Comparison of ENCODE assay signal across 25 cellular contexts in the genomic region with DNA sequence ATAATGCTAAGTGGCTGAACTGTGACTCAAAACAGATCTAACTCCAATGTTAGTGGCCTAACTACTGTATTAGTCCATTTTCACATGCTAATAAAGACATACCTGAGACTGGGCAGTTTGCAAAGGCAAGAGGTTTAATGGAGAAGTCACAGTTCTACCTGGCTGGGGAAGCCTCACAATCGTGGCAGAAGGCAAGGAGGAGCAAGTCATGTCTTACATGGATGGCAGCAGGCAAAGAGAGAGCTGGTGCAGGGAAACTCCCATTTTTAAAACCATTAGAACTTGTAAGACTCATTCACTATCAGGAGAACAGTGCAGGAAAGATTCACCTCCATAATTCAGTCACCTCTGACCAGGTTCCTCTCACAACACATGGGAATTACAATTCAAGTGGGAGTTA.
DNase-seq lines count a peak whose midpoint lies in the region; ATAC-seq, FAIRE-seq and TF ChIP-seq lines count a peak whose summit lies in the region.
"Had no signal": no experiment of that assay in that cellular context is flagged by ENCODE, and none has a peak within 500 bp of the region (broad histone marks: within the 10 kb centered on the region; RNA-seq: fewer than 3 reads in every experiment).

No MANE protein-coding gene starts in this region.

- H3K9me3 ChIP-seq in HepG2 (ENCODE audit: low read length) (no peaks in the 10 kb centered on the region), right lobe of liver (no peaks in the 10 kb centered on the region), Karpas-422 (ENCODE audit: low read length) (no peaks in the 10 kb centered on the region), K562 (replicated peaks; ENCODE audit: control insufficient read depth, insufficient read depth, low read depth, low read length) (no peaks in the 10 kb centered on the region; the same call in 1 of the 2 replicates)
- H3K9me3 ChIP-seq: A549 had no signal

- H3K9me2 ChIP-seq in Karpas-422 (replicated peaks; ENCODE audit: insufficient read depth, low read length): no peaks in the 10 kb centered on the region

- no peaks in the 10 kb centered on the region for H3K27me3 ChIP-seq in HepG2 (ENCODE audit: control insufficient read depth in 1 of 2, insufficient read depth in 2 of 2, low read length in 2 of 2)
- H3K27me3 ChIP-seq in right lobe of liver: no peaks in the 10 kb centered on the region
- H3K27me3 ChIP-seq in Karpas-422 (ENCODE audit: low read length): no peaks in the 10 kb centered on the region
- no peaks in the 10 kb centered on the region for H3K27me3 ChIP-seq in K562 (ENCODE audit: control insufficient read depth in 2 of 2, insufficient read depth in 2 of 2, low read length in 2 of 2)
- H3K27me3 ChIP-seq: BLaER1 treated with 17β-estradiol and CSF1 and Interleukin-3, amounts not matched to agents 10 nM and 100 nM had no signal

- TF ChIP-seq CTCF in HepG2 (CRISPR knock-in tag; IDR thresholded peaks at IDR 0.05): no peak
- TF ChIP-seq CTCF in right lobe of liver (IDR thresholded peaks at IDR 0.05): no peak
- no peak for TF ChIP-seq CTCF in K562 (IDR thresholded peaks at IDR 0.05 in 2 of 3, conservative IDR thresholded peaks at IDR 0.05 in 1 of 3; ENCODE audit: insufficient read depth in 2 of 3, low read depth in 1 of 3, low read length in 3 of 3)
- no peak for TF ChIP-seq CTCF in foreskin fibroblast (IDR thresholded peaks at IDR 0.05; ENCODE audit: low read depth, low read length)

- H4K20me1 ChIP-seq in HepG2 (ENCODE audit: insufficient read depth, low read length): no peaks in the 10 kb centered on the region
- H4K20me1 ChIP-seq in Karpas-422 (ENCODE audit: insufficient read depth, low read depth, low read length): no peaks in the 10 kb centered on the region
- no peaks in the 10 kb centered on the region for H4K20me1 ChIP-seq in K562 (replicated peaks; ENCODE audit: control insufficient read depth, insufficient read depth, low read length)
- H4K20me1 ChIP-seq: BLaER1 treated with 17β-estradiol and CSF1 and Interleukin-3, amounts not matched to agents 10 nM and 100 nM had no signal

- no peaks in the 10 kb centered on the region for H3K4me1 ChIP-seq in HepG2 (ENCODE audit: insufficient read depth, low read length)
- H3K4me1 ChIP-seq in right lobe of liver: peaks cover 0 to 3% (median 0%) of the 10 kb centered on the region in 4 donors
- peaks cover 37% of the 10 kb centered on the region for H3K4me1 ChIP-seq in Karpas-422 (ENCODE audit: low read length)
- no peaks in the 10 kb centered on the region; a peak in 1 of 5 replicates for H3K4me1 ChIP-seq in K562 (replicated peaks in 1 of 2; ENCODE audit: control insufficient read depth in 2 of 2, insufficient read depth in 2 of 2, low read length in 2 of 2)
- H3K4me1 ChIP-seq: A549 had no signal

- H3K4me3 Mint-ChIP-seq in stimulated activated effector memory CD8-positive, alpha-beta T cell treated with anti-CD3 and anti-CD28 coated beads, Interleukin-12 subunit alpha, Interleukin-12 subunit beta, amount 100 ng/mL, for 72 hours: no peak overlapping the region
- H3K4me3 Mint-ChIP-seq: B cell; CD14-positive monocyte; CD4-positive, alpha-beta memory T cell; CD4-positive, CD25-positive, alpha-beta regulatory T cell; CD8-positive, alpha-beta memory T cell had no signal

- H3K9me3 Mint-ChIP-seq in stimulated activated effector memory CD8-positive, alpha-beta T cell treated with anti-CD3 and anti-CD28 coated beads, Interleukin-12 subunit alpha, Interleukin-12 subunit beta, amount 100 ng/mL, for 72 hours: peaks cover 8% of the 10 kb centered on the region

- FAIRE-seq in HepG2 (lab: Jason Lieb, UNC) (no peak), K562 (lab: Jason Lieb, UNC) (no peak)
- FAIRE-seq: A549, G401.6, GM12892, GM18507, GM19239 had no signal

- in situ Hi-C loops in HepG2 (cut with HindIII; ENCODE audit: extremely low pct_ligation_motif_present, low pct_unique_long_range_greater_than_20kb): no loop called here
- in situ Hi-C loops in K562 (cut with MboI): no loop called here

- CTCF ChIA-PET in HepG2 (lab: Yijun Ruan, JAX; ENCODE audit: low intra/inter-chr PET ratio, low total read pairs): no interaction called here
- CTCF ChIA-PET in K562 (lab: Yijun Ruan, JAX; ENCODE audit: low intra/inter-chr PET ratio): no interaction called here

- TF ChIP-seq POLR2A in HepG2 (IDR thresholded peaks at IDR 0.05; ENCODE audit: insufficient read depth in 1 of 2, low read depth in 2 of 2, low read length in 2 of 2): no peak
- no peak for TF ChIP-seq POLR2A in right lobe of liver (IDR thresholded peaks at IDR 0.05)
- no peak for TF ChIP-seq POLR2A in K562 (conservative IDR thresholded peaks at IDR 0.05)

- no TSS peak for BruUV-seq in HepG2 (replicated peaks; lab: Mats Ljungman, UMichigan)
- no TSS peak for BruUV-seq in K562 (replicated peaks; lab: Mats Ljungman, UMichigan)

- H3K27ac ChIP-seq in HepG2 (ENCODE audit: extremely low read length, insufficient read depth, low read length) (no peak overlapping the region), right lobe of liver (no peak overlapping the region), Karpas-422 (ENCODE audit: low read length) (no peak overlapping the region), K562 (ENCODE audit: extremely low read depth, low read depth, low read length) (no peak overlapping the region)
- H3K27ac ChIP-seq: 22Rv1; A549; BLaER1 treated with 17β-estradiol and CSF1 and Interleukin-3, amounts not matched to agents 10 nM and 100 nM had no signal

- 67% methylated on average over 1 of the region's 1 CpG for WGBS in HepG2 (ENCODE audit: low lambda C conversion rate)
- 100% methylated on average over 1 of the region's 1 CpG for WGBS in right lobe of liver (ENCODE audit: insufficient coverage, low coverage, low lambda C conversion rate, missing lambda C conversion rate)
- WGBS in K562 (ENCODE audit: insufficient coverage, low coverage, missing lambda C conversion rate): 15% methylated on average over 1 of the region's 1 CpG

- H2AFZ ChIP-seq in HepG2 (ENCODE audit: low read length) (no peak overlapping the region), Karpas-422 (ENCODE audit: low read length) (no peak overlapping the region), K562 (ENCODE audit: low read depth, low read length) (no peak overlapping the region)

- H3K4me3 ChIP-seq in HepG2 (replicated peaks in 1 of 3; ENCODE audit: insufficient read depth in 1 of 3, low read depth in 2 of 3, low read length in 3 of 3): no peak overlapping the region
- no peak overlapping the region for H3K4me3 ChIP-seq in right lobe of liver
- H3K4me3 ChIP-seq in Karpas-422 (ENCODE audit: low read length): no peak overlapping the region
- H3K4me3 ChIP-seq in K562: no peak overlapping the region
- H3K4me3 ChIP-seq in foreskin fibroblast (ENCODE audit: low read depth in 1 of 2, low read length in 2 of 2): no peak overlapping the region
- H3K4me3 ChIP-seq: A549; BLaER1 treated with 17β-estradiol and CSF1 and Interleukin-3, amounts not matched to agents 10 nM and 100 nM had no signal

- H3K36me3 ChIP-seq in HepG2 (replicated peaks in 1 of 2; ENCODE audit: control insufficient read depth in 1 of 2, insufficient read depth in 2 of 2, low read length in 2 of 2) (no peaks in the 10 kb centered on the region), right lobe of liver (no peaks in the 10 kb centered on the region), Karpas-422 (ENCODE audit: insufficient read depth, low read length) (no peaks in the 10 kb centered on the region), K562 (ENCODE audit: control insufficient read depth, insufficient read depth, low read length) (no peaks in the 10 kb centered on the region)

- H3K4me2 ChIP-seq in HepG2 (ENCODE audit: low read depth, low read length): no peak overlapping the region
- no peak overlapping the region for H3K4me2 ChIP-seq in Karpas-422 (ENCODE audit: low read depth, low read length, poor library complexity, severe bottlenecking)
- H3K4me2 ChIP-seq in K562 (ENCODE audit: insufficient read depth, low read length): no peak overlapping the region
- H3K4me2 ChIP-seq: A549; BLaER1 treated with 17β-estradiol and CSF1 and Interleukin-3, amounts not matched to agents 10 nM and 100 nM had no signal

- H3K9ac ChIP-seq in HepG2 (ENCODE audit: insufficient read depth, low read depth, low read length) (no peak overlapping the region), Karpas-422 (ENCODE audit: low read length) (no peak overlapping the region), K562 (ENCODE audit: insufficient read depth in 1 of 2, low read depth in 2 of 2, low read length in 2 of 2) (no peak overlapping the region)
- H3K9ac ChIP-seq: BLaER1 treated with 17β-estradiol and CSF1 and Interleukin-3, amounts not matched to agents 10 nM and 100 nM had no signal

- DNase-seq in HepG2 (ENCODE audit: low spot score) (no peak), right lobe of liver (no peak), Karpas-422 (peak; percentile 20), K562 (ENCODE audit: extremely low read depth in 1 of 4, low spot score in 3 of 4) (no peak), foreskin fibroblast (no peak), inferior parietal cortex (ENCODE audit: extremely low spot score) (no peak), DMS 273 treated with DMSO at 0.1 percent for 48 hours (lab: John Stamatoyannopoulos, UW) (no peak)
- no peak for DNase-seq in stimulated activated effector memory CD8-positive, alpha-beta T cell treated with anti-CD3 and anti-CD28 coated beads, Interleukin-12 subunit alpha, Interleukin-12 subunit beta, amount 100 ng/mL, for 72 hours (ENCODE audit: low spot score in 2 of 2)
- DNase-seq: AML-193; CD4-positive, alpha-beta memory T cell; CD4-positive, CD25-positive, alpha-beta regulatory T cell; CD8-positive, alpha-beta memory T cell; COR-L47; DMS153; DMS79 treated with DMSO at 0.1 percent for 48 hours; GF-D8 had no signal

- peak overlapping the region; percentile 44 for H3K27ac Mint-ChIP-seq in stimulated activated effector memory CD8-positive, alpha-beta T cell treated with anti-CD3 and anti-CD28 coated beads, Interleukin-12 subunit alpha, Interleukin-12 subunit beta, amount 100 ng/mL, for 72 hours
- H3K27ac Mint-ChIP-seq: B cell, CD14-positive monocyte had no signal

- H3K36me3 Mint-ChIP-seq in stimulated activated effector memory CD8-positive, alpha-beta T cell treated with anti-CD3 and anti-CD28 coated beads, Interleukin-12 subunit alpha, Interleukin-12 subunit beta, amount 100 ng/mL, for 72 hours: peaks cover 7% of the 10 kb centered on the region

- H3K79me2 ChIP-seq in HepG2 (ENCODE audit: insufficient read depth, low read length) (no peaks in the 10 kb centered on the region), Karpas-422 (ENCODE audit: low read length) (no peaks in the 10 kb centered on the region), K562 (ENCODE audit: control insufficient read depth, insufficient read depth, low read length) (no peaks in the 10 kb centered on the region)

- H3K4me1 Mint-ChIP-seq in stimulated activated effector memory CD8-positive, alpha-beta T cell treated with anti-CD3 and anti-CD28 coated beads, Interleukin-12 subunit alpha, Interleukin-12 subunit beta, amount 100 ng/mL, for 72 hours: peaks cover 6% of the 10 kb centered on the region

- intact Hi-C loops in HepG2 (cut with micrococcal nuclease; ENCODE audit: unreplicated experiment): no loop called here
- intact Hi-C loops in right lobe of liver (cut with DNase I): no loop called here
- intact Hi-C loops in K562 (cut with micrococcal nuclease): no loop called here

- ATAC-seq in HepG2 (no peak), right lobe of liver (no peak), K562 (no peak)
- no peak for ATAC-seq in stimulated activated effector memory CD8-positive, alpha-beta T cell treated with anti-CD3 and anti-CD28 coated beads, Interleukin-12 subunit alpha, Interleukin-12 subunit beta, amount 100 ng/mL, for 72 hours
- ATAC-seq: A549 had no signal

- no peak for TF ChIP-seq EP300 in HepG2 (IDR thresholded peaks at IDR 0.05; ENCODE audit: low read depth in 2 of 2, low read length in 2 of 2)
- no peak for TF ChIP-seq EP300 in HepG2 (CRISPR knock-in tag; IDR thresholded peaks at IDR 0.05; ENCODE audit: borderline replicate concordance)
- no peak for TF ChIP-seq EP300 in K562 (IDR thresholded peaks at IDR 0.05; ENCODE audit: low read length)

- TF ChIP-seq RAD21 in HepG2 (CRISPR knock-in tag; IDR thresholded peaks at IDR 0.05) (no peak), K562 (CRISPR knock-in tag; conservative IDR thresholded peaks at IDR 0.05 in 1 of 2, IDR thresholded peaks at IDR 0.05 in 1 of 2) (no peak)

- no peaks in the 10 kb centered on the region for H3K9me1 ChIP-seq in K562 (ENCODE audit: control insufficient read depth, insufficient read depth, low read length)

- POLR2A ChIA-PET in HepG2 (lab: Yijun Ruan, JAX) (no interaction called here), K562 (lab: Yijun Ruan, JAX) (no interaction called here)

Comparison
In these comparisons a context has a peak if more than half of its experiments do, and no peak if none do; other contexts are left out.
1. Of the 241 proteins assayed by ChIP-seq in both HepG2 and K562: peak only in HepG2: none; only in K562: none; in both: ZNF431; in neither: 240.